Comparison of ENCODE assay signal across 1 cellular context in the genomic region with DNA sequence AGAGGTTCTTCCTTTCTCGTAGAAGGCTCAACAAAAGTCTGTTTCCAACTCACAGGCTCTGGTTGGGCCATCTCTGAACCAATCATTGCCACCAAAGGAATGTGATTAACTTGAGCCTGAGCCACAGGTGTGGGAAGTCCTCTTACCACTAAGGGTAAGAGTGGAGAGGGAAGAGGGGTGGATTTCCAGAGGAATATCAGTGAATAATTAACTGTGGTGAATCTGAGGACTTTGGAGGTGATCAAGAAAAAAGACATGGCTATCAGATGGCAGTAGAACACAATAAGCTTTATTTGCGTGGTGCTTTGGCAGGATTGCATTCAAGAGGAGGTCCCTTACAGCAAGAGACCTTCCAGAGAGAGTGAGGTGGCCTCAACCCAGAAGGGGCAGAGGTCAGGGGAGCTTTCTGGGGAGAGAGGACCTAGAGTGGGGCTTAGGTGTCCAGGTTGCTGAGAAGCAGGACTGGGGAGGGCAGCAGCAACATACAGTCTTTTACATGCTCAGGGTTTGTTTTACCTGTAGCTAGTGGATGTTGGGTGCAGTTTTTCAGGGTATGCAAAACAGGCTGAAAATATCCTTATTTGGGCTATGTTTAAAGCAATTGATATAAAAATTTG.
TF ChIP-seq lines count a peak whose summit lies in the region.

No MANE protein-coding gene starts in this region.

TF ChIP-seq in H1, 55 proteins besides CTCF, POLR2A, EP300 and RAD21 (continued from another document):
- TF ChIP-seq TAF7 (optimal IDR thresholded peaks at IDR 0.05; ENCODE audit: borderline replicate concordance, low read depth, low read length) (no peak), JUND (IDR thresholded peaks at IDR 0.05; ENCODE audit: low read length) (no peak), SIN3A (conservative IDR thresholded peaks at IDR 0.05 in 1 of 2, IDR thresholded peaks at IDR 0.05 in 1 of 2; ENCODE audit: low read depth in 1 of 2, low read length in 2 of 2) (no peak), JUN (IDR thresholded peaks at IDR 0.05; ENCODE audit: low read depth, low read length) (no peak), NRF1 (IDR thresholded peaks at IDR 0.05; ENCODE audit: low read depth, low read length) (no peak)
- TF ChIP-seq, protein P1, sequence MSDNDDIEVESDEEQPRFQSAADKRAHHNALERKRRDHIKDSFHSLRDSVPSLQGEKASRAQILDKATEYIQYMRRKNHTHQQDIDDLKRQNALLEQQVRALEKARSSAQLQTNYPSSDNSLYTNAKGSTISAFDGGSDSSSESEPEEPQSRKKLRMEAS (IDR thresholded peaks at IDR 0.05) = no peak
